Comparison of ENCODE assay signal across 28 cellular contexts in the genomic region with DNA sequence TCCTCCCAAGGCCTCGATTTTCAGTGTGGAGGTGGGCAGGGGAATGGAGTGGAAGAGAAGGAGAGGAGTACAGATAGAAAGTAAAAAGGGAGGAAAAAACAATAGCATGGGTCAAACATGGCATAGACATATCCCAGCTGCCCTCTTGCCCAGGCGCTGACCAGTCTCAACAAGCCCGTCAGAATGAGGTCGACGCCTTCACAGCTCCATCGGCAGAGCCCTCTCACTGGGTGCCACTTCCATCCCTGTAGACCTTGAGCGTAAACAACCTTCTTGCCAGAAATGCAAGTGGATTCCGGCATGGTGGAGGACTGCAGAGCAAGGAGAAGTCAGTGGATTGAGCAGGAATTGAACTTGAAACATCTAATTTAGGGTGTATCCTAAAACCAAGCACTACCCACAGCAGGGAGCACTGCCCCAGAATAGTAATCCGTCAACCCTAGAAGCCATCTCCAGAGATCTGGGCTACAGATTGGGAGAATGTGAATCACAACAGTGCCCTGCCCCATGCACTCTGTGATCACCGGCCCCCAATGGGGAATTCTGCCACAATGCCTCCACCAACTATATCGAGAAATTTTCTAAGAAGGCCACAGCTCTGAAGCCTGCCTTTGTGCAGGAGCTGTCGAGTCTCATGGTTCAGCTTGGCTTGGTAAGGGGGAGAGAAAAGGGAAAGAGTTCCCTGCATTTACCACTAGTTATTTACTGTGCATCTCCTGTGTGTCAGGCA.
"Had no signal": no experiment of that assay in that cellular context is flagged by ENCODE, and none has a peak within 500 bp of the region (broad histone marks: within the 10 kb centered on the region; RNA-seq: fewer than 3 reads in every experiment).

No MANE protein-coding gene starts in this region.

- H3K9me3 Mint-ChIP-seq: activated naive CD4-positive, alpha-beta T cell treated with anti-CD3 and anti-CD28 coated beads, Interleukin-2, amount 50 U/mL, for 24 hours; dendritic cell treated with granulocyte-macrophage colony-stimulating factor and Interleukin-4, amounts not matched to agents 40 ng/mL and 50 ng/mL, for 4 days had no signal

- H3K4me3 Mint-ChIP-seq: activated B cell treated with CpG ODN at 0.5 μM for 24 hours; activated CD4-positive, alpha-beta memory T cell treated with anti-CD3 and anti-CD28 coated beads for 36 hours; activated CD4-positive, alpha-beta T cell treated with anti-CD3 and anti-CD28 coated beads for 36 hours; activated CD4-positive, alpha-beta T cell treated with anti-CD3 and anti-CD28 coated beads, Interleukin-2, amount 10 ng/mL, durations not matched to agents 24 days and 14 days; activated CD8-positive, alpha-beta T cell treated with anti-CD3 and anti-CD28 coated beads, Interleukin-2, amount 10 ng/mL, durations not matched to agents 7 days and 5 days; activated naive CD4-positive, alpha-beta T cell treated with anti-CD3 and anti-CD28 coated beads for 36 hours; activated naive CD4-positive, alpha-beta T cell treated with anti-CD3 and anti-CD28 coated beads, Interleukin-2, amount 50 U/mL, for 24 hours; activated naive CD8-positive, alpha-beta T cell treated with anti-CD3 and anti-CD28 coated beads for 36 hours; activated T-helper 1 cell treated with anti-CD3 and anti-CD28 coated beads, Interleukin-12 subunit alpha, Interleukin-12 subunit beta, Interleukin-2, Interleukin-4 antibody, amounts not matched to agents 30 ng/mL and 10 ng/mL and 1 ng/mL, durations not matched to agents 14 hours and 24 hours and 36 hours; dendritic cell treated with granulocyte-macrophage colony-stimulating factor and Interleukin-4, amounts not matched to agents 40 ng/mL and 50 ng/mL, for 4 days; T-helper 17 cell; T-helper 2 cell treated with Interferon-gamma antibody and Interleukin-4, amounts not matched to agents 5 μg/mL and 100 μg/mL, for 36 hours had no signal

- H3K27ac Mint-ChIP-seq: activated B cell treated with CpG ODN at 0.5 μM for 24 hours; activated CD4-positive, alpha-beta memory T cell treated with anti-CD3 and anti-CD28 coated beads for 36 hours; activated CD4-positive, alpha-beta T cell treated with anti-CD3 and anti-CD28 coated beads for 36 hours; activated CD4-positive, alpha-beta T cell treated with anti-CD3 and anti-CD28 coated beads, Interleukin-2, amount 10 ng/mL, durations not matched to agents 24 days and 14 days; activated CD8-positive, alpha-beta T cell treated with anti-CD3 and anti-CD28 coated beads, Interleukin-2, amount 10 ng/mL, durations not matched to agents 7 days and 5 days; activated naive CD4-positive, alpha-beta T cell treated with anti-CD3 and anti-CD28 coated beads for 36 hours; activated naive CD4-positive, alpha-beta T cell treated with anti-CD3 and anti-CD28 coated beads, Interleukin-2, amount 50 U/mL, for 24 hours; activated naive CD8-positive, alpha-beta T cell treated with anti-CD3 and anti-CD28 coated beads for 36 hours; activated T-helper 1 cell treated with anti-CD3 and anti-CD28 coated beads, Interleukin-12 subunit alpha, Interleukin-12 subunit beta, Interleukin-2, Interleukin-4 antibody, amounts not matched to agents 30 ng/mL and 10 ng/mL and 1 ng/mL, durations not matched to agents 14 hours and 24 hours and 36 hours; activated T-helper 2 cell treated with anti-CD3 and anti-CD28 coated beads, Interferon-gamma antibody, Interleukin-2, Interleukin-4, amounts not matched to agents 10 μg/mL and 5 μg/mL and 100 μg/mL, durations not matched to agents 14 hours and 24 hours and 36 hours; dendritic cell treated with granulocyte-macrophage colony-stimulating factor and Interleukin-4, amounts not matched to agents 40 ng/mL and 50 ng/mL, for 4 days; T-helper 17 cell; T-helper 2 cell treated with Interferon-gamma antibody and Interleukin-4, amounts not matched to agents 5 μg/mL and 100 μg/mL, for 36 hours had no signal

- DNase-seq: activated B cell treated with CpG ODN at 0.5 μM for 24 hours; activated CD4-positive, alpha-beta memory T cell treated with anti-CD3 and anti-CD28 coated beads for 36 hours; activated CD4-positive, alpha-beta T cell treated with anti-CD3 and anti-CD28 coated beads for 36 hours; activated CD4-positive, alpha-beta T cell treated with anti-CD3 and anti-CD28 coated beads, Interleukin-2, amount 10 ng/mL, durations not matched to agents 24 days and 14 days; activated CD8-positive, alpha-beta T cell treated with anti-CD3 and anti-CD28 coated beads, Interleukin-2, amount 10 ng/mL, durations not matched to agents 7 days and 5 days; activated effector memory CD4-positive, alpha-beta T cell treated with anti-CD3 and anti-CD28 coated beads, Interleukin-2, amount 50 U/mL, for 16 hours; activated naive CD4-positive, alpha-beta T cell treated with anti-CD3 and anti-CD28 coated beads for 36 hours; activated naive CD8-positive, alpha-beta T cell treated with anti-CD3 and anti-CD28 coated beads for 36 hours; activated T-cell treated with anti-CD3 and anti-CD28 coated beads, Interleukin-2, amount 50 U/mL, for 48 hours; central memory CD4-positive, alpha-beta T cell; cerebellar nuclear complex; colonic mucosa; dorsolateral prefrontal cortex; effector memory CD4-positive, alpha-beta T cell; erythroblast; foreskin keratinocyte; gastrocnemius medialis; glutamatergic neuron; T-helper 1 cell; T-helper 17 cell; T1000; WERI-Rb-1 had no signal

- H3K27me3 Mint-ChIP-seq: activated CD4-positive, alpha-beta T cell treated with anti-CD3 and anti-CD28 coated beads for 36 hours; activated naive CD4-positive, alpha-beta T cell treated with anti-CD3 and anti-CD28 coated beads, Interleukin-2, amount 50 U/mL, for 24 hours had no signal

- ATAC-seq: activated CD4-positive, alpha-beta T cell treated with anti-CD3 and anti-CD28 coated beads for 36 hours; activated CD4-positive, CD25-positive, alpha-beta regulatory T cell treated with anti-CD3 and anti-CD28 coated beads, Interleukin-2, amount 50 U/mL, for 24 hours; activated CD8-positive, alpha-beta T cell treated with anti-CD3 and anti-CD28 coated beads, Interleukin-2, amount 10 ng/mL, durations not matched to agents 7 days and 5 days; foreskin keratinocyte; gastrocnemius medialis; T-helper 17 cell had no signal

- H3K4me1 Mint-ChIP-seq: activated B cell treated with CpG ODN at 0.5 μM for 24 hours, T-helper 17 cell had no signal
